In genomic region chr4:123600426-123600825, GRCh38 we compare ENCODE assay signal across 10 cellular contexts.
A peak's percentile ranks its signal among the peaks of the same experiment; 100 is the strongest.
DNase-seq lines count a peak whose midpoint lies in the region; ATAC-seq and TF ChIP-seq lines count a peak whose summit lies in the region.
"Had no signal": no experiment of that assay in that cellular context is flagged by ENCODE, and none has a peak within 500 bp of the region (broad histone marks: within the 10 kb centered on the region; RNA-seq: fewer than 3 reads in every experiment).

No MANE protein-coding gene starts in this region.

- H3K27me3 ChIP-seq in CD8-positive, alpha-beta memory T cell (ENCODE audit: insufficient read depth, low read length, poor library complexity, severe bottlenecking): no peaks in the 10 kb centered on the region
- H3K27me3 ChIP-seq in Loucy (ENCODE audit: insufficient read depth, low read length, poor library complexity, severe bottlenecking) (no peaks in the 10 kb centered on the region), colonic mucosa (no peaks in the 10 kb centered on the region), brain microvascular endothelial cell (replicated peaks) (no peaks in the 10 kb centered on the region)

- no peak overlapping the region for H3K27ac ChIP-seq in CD8-positive, alpha-beta memory T cell (ENCODE audit: low read depth, low read length)
- H3K27ac ChIP-seq in colonic mucosa (peak overlapping the region; percentile 68), brain microvascular endothelial cell (no peak overlapping the region)
- H3K27ac ChIP-seq: PC-9 had no signal

- no peaks in the 10 kb centered on the region for H3K9me3 Mint-ChIP-seq in CD8-positive, alpha-beta memory T cell
- H3K9me3 Mint-ChIP-seq in nephron progenitor cell: peaks cover 9% of the 10 kb centered on the region

- H3K9ac ChIP-seq in Loucy (ENCODE audit: low read depth, low read length, poor library complexity, severe bottlenecking) (peak overlapping the region; percentile 71), colonic mucosa (ENCODE audit: low read depth in 2 of 2, low read length in 2 of 2) (peak overlapping the region in 1 of 2 donors; percentile 52)

- peak overlapping the region; percentile 55 to 96 (median 89) for H3K27ac Mint-ChIP-seq in CD8-positive, alpha-beta memory T cell
- peak overlapping the region; percentile 97 for H3K27ac Mint-ChIP-seq in nephron progenitor cell

- TF ChIP-seq CTCF in Loucy (conservative IDR thresholded peaks at IDR 0.05; ENCODE audit: low read length) (no peak), colonic mucosa (IDR thresholded peaks at IDR 0.05) (no peak), nephron progenitor cell (IDR thresholded peaks at IDR 0.05) (no peak), brain microvascular endothelial cell (IDR thresholded peaks at IDR 0.05; ENCODE audit: low read depth, low read length, missing control alignments) (no peak)

- intact Hi-C loops in colonic mucosa (cut with DNase I) (no loop called here), left ventricle myocardium superior (cut with micrococcal nuclease) (no loop called here)

- DNase-seq in CD8-positive, alpha-beta memory T cell: no peak
- DNase-seq in colonic mucosa (no peak), nephron progenitor cell (no peak), brain microvascular endothelial cell (no peak), left ventricle myocardium superior (no peak), AG08395 (ENCODE audit: low spot score) (no peak)
- no peak for DNase-seq in stimulated activated naive CD4-positive, alpha-beta T cell (lab: John Stamatoyannopoulos, UW)
- DNase-seq: DMS79 treated with DMSO at 0.1 percent for 48 hours had no signal

- no peaks in the 10 kb centered on the region for H3K27me3 Mint-ChIP-seq in CD8-positive, alpha-beta memory T cell
- no peaks in the 10 kb centered on the region for H3K27me3 Mint-ChIP-seq in nephron progenitor cell (ENCODE audit: low read depth, poor library complexity)

- H3K4me3 ChIP-seq in CD8-positive, alpha-beta memory T cell (ENCODE audit: low read length): no peak overlapping the region
- H3K4me3 ChIP-seq in Loucy (ENCODE audit: low read length, poor library complexity, severe bottlenecking) (peak overlapping the region; percentile 67), colonic mucosa (no peak overlapping the region), brain microvascular endothelial cell (ENCODE audit: low read depth, low read length) (no peak overlapping the region)
- H3K4me3 ChIP-seq: PC-9 had no signal

- H3K36me3 ChIP-seq in CD8-positive, alpha-beta memory T cell (ENCODE audit: insufficient read depth, low read length): no peaks in the 10 kb centered on the region
- H3K36me3 ChIP-seq in Loucy (ENCODE audit: insufficient read depth, low read length) (no peaks in the 10 kb centered on the region), colonic mucosa (no peaks in the 10 kb centered on the region), brain microvascular endothelial cell (replicated peaks) (no peaks in the 10 kb centered on the region)

- ATAC-seq in left ventricle myocardium superior: no peak

- no peaks in the 10 kb centered on the region for H3K9me2 ChIP-seq in Loucy (replicated peaks; ENCODE audit: low read depth, low read length)

- peak overlapping the region; percentile 10; the same call in 1 of the 2 replicates for H2AFZ ChIP-seq in Loucy (ENCODE audit: low read length)
- H2AFZ ChIP-seq: PC-9 had no signal

- H3K4me1 ChIP-seq in CD8-positive, alpha-beta memory T cell (ENCODE audit: insufficient read depth, low read length): peaks cover 17% of the 10 kb centered on the region
- H3K4me1 ChIP-seq in Loucy (ENCODE audit: insufficient read depth, low read length, poor library complexity, severe bottlenecking) (peaks cover 49% of the 10 kb centered on the region), colonic mucosa (peaks cover 7% of the 10 kb centered on the region)

- no peaks in the 10 kb centered on the region for H3K9me3 ChIP-seq in CD8-positive, alpha-beta memory T cell (ENCODE audit: low read length)
- no peaks in the 10 kb centered on the region for H3K9me3 ChIP-seq in Loucy (ENCODE audit: insufficient read depth, low read depth, low read length)
- no peaks in the 10 kb centered on the region for H3K9me3 ChIP-seq in colonic mucosa

- no peaks in the 10 kb centered on the region for H3K79me2 ChIP-seq in Loucy (ENCODE audit: insufficient read depth, low read length)

- H4K20me1 ChIP-seq in Loucy (ENCODE audit: insufficient read depth, low read length, poor library complexity, severe bottlenecking): no peaks in the 10 kb centered on the region

- peaks cover 0 to 4% (median 0%) of the 10 kb centered on the region in 3 donors for H3K36me3 Mint-ChIP-seq in CD8-positive, alpha-beta memory T cell
- peaks cover 8% of the 10 kb centered on the region for H3K36me3 Mint-ChIP-seq in nephron progenitor cell (ENCODE audit: low read depth)

- in situ Hi-C loops in brain microvascular endothelial cell (cut with HindIII; ENCODE audit: low pct_ligation_motif_present, low sequenced_read_pairs): no loop called here

- CTCF ChIA-PET in CD8-positive, alpha-beta memory T cell (lab: Charles Lee): no interaction called here

- peak overlapping the region; percentile 87 for H3K4me2 ChIP-seq in Loucy (ENCODE audit: low read depth, low read length, poor library complexity, severe bottlenecking)
- H3K4me2 ChIP-seq: PC-9 had no signal

- H3K4me1 Mint-ChIP-seq in CD8-positive, alpha-beta memory T cell: peaks cover 25 to 42% (median 33%) of the 10 kb centered on the region in 3 donors
- H3K4me1 Mint-ChIP-seq in nephron progenitor cell: peaks cover 37% of the 10 kb centered on the region

- POLR2A ChIA-PET in CD8-positive, alpha-beta memory T cell (lab: Charles Lee): no interaction called here

- peaks cover 7% of the 10 kb centered on the region; the same call in 1 of the 2 replicates for H3F3A ChIP-seq in Loucy (ENCODE audit: low read depth)

- H3K4me3 Mint-ChIP-seq in CD8-positive, alpha-beta memory T cell: peak overlapping the region in 4 of 7 donors; percentile 27 to 57 (median 36)
- H3K4me3 Mint-ChIP-seq in nephron progenitor cell: no peak overlapping the region
